Comparison of ENCODE assay signal across 16 cellular contexts in the genomic region with DNA sequence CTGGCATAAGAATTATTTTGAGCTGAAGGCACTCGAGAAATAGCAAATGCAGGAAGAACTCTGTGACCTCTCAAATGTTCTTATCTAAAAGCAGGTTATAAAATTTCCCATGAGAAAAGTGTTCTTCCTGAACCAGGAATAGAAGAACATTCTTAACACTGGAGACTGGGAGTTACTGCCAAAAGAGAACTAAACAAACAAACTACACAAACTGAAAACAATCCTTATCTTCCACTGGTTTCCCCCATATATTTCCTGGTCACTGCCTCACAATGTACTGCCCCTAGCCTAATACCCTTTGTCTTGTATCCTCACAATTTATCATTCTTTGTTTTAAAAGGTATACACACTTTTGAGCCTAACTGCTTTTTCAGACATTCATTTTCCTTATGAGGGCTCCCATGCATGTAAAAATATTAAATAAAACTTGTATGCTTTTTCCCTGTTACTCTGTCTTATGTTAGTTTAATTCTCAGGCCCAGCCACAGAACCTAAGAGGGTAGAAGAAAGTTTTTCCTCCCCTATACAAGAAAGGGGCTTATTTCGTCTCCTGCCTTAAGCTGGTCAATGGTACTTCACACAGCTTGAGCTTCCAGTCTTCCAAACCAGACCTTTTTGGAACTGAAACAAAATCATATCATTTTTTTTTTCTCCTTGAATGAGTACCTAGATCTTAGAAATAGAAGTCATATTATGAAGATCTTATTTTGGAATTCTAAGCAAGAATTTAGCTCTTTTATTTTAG.
DNase-seq lines count a peak whose midpoint lies in the region; ATAC-seq, FAIRE-seq and TF ChIP-seq lines count a peak whose summit lies in the region.
"Had no signal": no experiment of that assay in that cellular context is flagged by ENCODE, and none has a peak within 500 bp of the region (broad histone marks: within the 10 kb centered on the region; RNA-seq: fewer than 3 reads in every experiment).

No MANE protein-coding gene starts in this region.

- H3K27me3 ChIP-seq in osteoblast (ENCODE audit: insufficient read depth, low read length) = no peaks in the 10 kb centered on the region
- H3K27me3 ChIP-seq: transverse colon had no signal

- H3K9me3 Mint-ChIP-seq in activated T-cell treated with anti-CD3 and anti-CD28 coated beads, Interleukin-2, amount 50 U/mL, for 24 hours = no peaks in the 10 kb centered on the region
- H3K9me3 Mint-ChIP-seq in activated CD4-positive, alpha-beta T cell treated with anti-CD3 and anti-CD28 coated beads, Interleukin-2, amount 10 ng/mL, durations not matched to agents 24 days and 14 days = no peaks in the 10 kb centered on the region
- H3K9me3 Mint-ChIP-seq: brain, GM23338 had no signal

- no peak overlapping the region for H3K27ac ChIP-seq in osteoblast (ENCODE audit: low read depth, low read length)
- H3K27ac ChIP-seq: transverse colon had no signal

- H3K27me3 Mint-ChIP-seq in activated T-cell treated with anti-CD3 and anti-CD28 coated beads, Interleukin-2, amount 50 U/mL, for 24 hours = peaks cover 2% of the 10 kb centered on the region
- H3K27me3 Mint-ChIP-seq in activated CD4-positive, alpha-beta T cell treated with anti-CD3 and anti-CD28 coated beads, Interleukin-2, amount 10 ng/mL, durations not matched to agents 24 days and 14 days = no peaks in the 10 kb centered on the region
- H3K27me3 Mint-ChIP-seq: brain had no signal

- H3K79me2 ChIP-seq in osteoblast (ENCODE audit: insufficient read depth, low read length) = no peaks in the 10 kb centered on the region

- in situ Hi-C loops in GM13977 (cut with MboI; ENCODE audit: low pct_unique_long_range_greater_than_20kb, low sequenced_read_pairs, unreplicated experiment) = no loop called here

- H3K4me3 ChIP-seq in osteoblast (ENCODE audit: insufficient read depth, low read length) = no peak overlapping the region
- H3K4me3 ChIP-seq: GM23338, transverse colon had no signal

- H3K4me1 ChIP-seq in osteoblast (ENCODE audit: insufficient read depth, low read length) = no peaks in the 10 kb centered on the region
- H3K4me1 ChIP-seq: transverse colon had no signal

- H4K20me1 ChIP-seq in osteoblast (ENCODE audit: insufficient read depth, low read length) = no peaks in the 10 kb centered on the region

- no peaks in the 10 kb centered on the region for H3K4me1 Mint-ChIP-seq in activated T-cell treated with anti-CD3 and anti-CD28 coated beads, Interleukin-2, amount 50 U/mL, for 24 hours (ENCODE audit: low read depth)
- H3K4me1 Mint-ChIP-seq in activated CD4-positive, alpha-beta T cell treated with anti-CD3 and anti-CD28 coated beads, Interleukin-2, amount 10 ng/mL, durations not matched to agents 24 days and 14 days = peaks cover 2% of the 10 kb centered on the region
- H3K4me1 Mint-ChIP-seq: brain, GM23338 had no signal

- peak; percentile 33 for ATAC-seq in GM19351 (IDR thresholded peaks at IDR 0.05; ENCODE audit: unreplicated experiment)
- ATAC-seq in HG02678 (IDR thresholded peaks at IDR 0.05; ENCODE audit: unreplicated experiment) = peak; percentile 22
- ATAC-seq in HG03565 (IDR thresholded peaks at IDR 0.05; ENCODE audit: unreplicated experiment) = peak; percentile 30
- ATAC-seq: activated CD8-positive, alpha-beta memory T cell treated with anti-CD3 and anti-CD28 coated beads, Interleukin-2, amount 10 ng/mL, durations not matched to agents 7 days and 5 days; GM23338 had no signal

- H2AFZ ChIP-seq in osteoblast (ENCODE audit: low read length) = no peak overlapping the region
- H2AFZ ChIP-seq: GM23338 had no signal

- no peaks in the 10 kb centered on the region for H3K9me3 ChIP-seq in osteoblast (ENCODE audit: low read depth, low read length)
- H3K9me3 ChIP-seq: transverse colon had no signal

- intact Hi-C loops in activated CD4-positive, alpha-beta T cell treated with anti-CD3 and anti-CD28 coated beads, Interleukin-2, amount 10 ng/mL, durations not matched to agents 24 days and 14 days (cut with micrococcal nuclease) = no loop called here

- DNase-seq in osteoblast (ENCODE audit: insufficient read length, low spot score, missing footprints) (peak; percentile 35), GM13977 (ENCODE audit: low spot score) (no peak), D721Med (ENCODE audit: insufficient read length, low spot score) (no peak)
- DNase-seq in activated T-cell treated with anti-CD3 and anti-CD28 coated beads, Interleukin-2, amount 50 U/mL, for 24 hours = no peak
- no peak for DNase-seq in activated CD4-positive, alpha-beta T cell treated with anti-CD3 and anti-CD28 coated beads, Interleukin-2, amount 10 ng/mL, durations not matched to agents 24 days and 14 days
- DNase-seq: activated CD8-positive, alpha-beta memory T cell treated with anti-CD3 and anti-CD28 coated beads, Interleukin-2, amount 10 ng/mL, durations not matched to agents 7 days and 5 days; DND-41; KG1; NCI-H446; stimulated activated CD4-positive, alpha-beta T cell treated with anti-CD3 and anti-CD28 coated beads, Interleukin-4, amount 100 ng/mL, for 4 hours; transverse colon had no signal

- H3K4me2 ChIP-seq in osteoblast (ENCODE audit: insufficient read depth, low read length) = no peak overlapping the region
- H3K4me2 ChIP-seq: GM23338 had no signal

- no peaks in the 10 kb centered on the region for H3K36me3 Mint-ChIP-seq in activated T-cell treated with anti-CD3 and anti-CD28 coated beads, Interleukin-2, amount 50 U/mL, for 24 hours (ENCODE audit: low read depth)
- no peaks in the 10 kb centered on the region for H3K36me3 Mint-ChIP-seq in activated CD4-positive, alpha-beta T cell treated with anti-CD3 and anti-CD28 coated beads, Interleukin-2, amount 10 ng/mL, durations not matched to agents 24 days and 14 days (ENCODE audit: low read depth)
- H3K36me3 Mint-ChIP-seq: activated CD8-positive, alpha-beta memory T cell treated with anti-CD3 and anti-CD28 coated beads, Interleukin-2, amount 10 ng/mL, durations not matched to agents 7 days and 5 days; brain had no signal

- TF ChIP-seq CTCF in osteoblast (IDR thresholded peaks at IDR 0.05; ENCODE audit: extremely low read depth, low read depth, low read length) (no peak), GM13977 (IDR thresholded peaks at IDR 0.05; ENCODE audit: extremely low read depth, insufficient read depth, missing control alignments) (no peak), D721Med (IDR thresholded peaks at IDR 0.05; ENCODE audit: insufficient read depth, missing control alignments) (no peak)

- no peak overlapping the region for H3K4me3 Mint-ChIP-seq in activated T-cell treated with anti-CD3 and anti-CD28 coated beads, Interleukin-2, amount 50 U/mL, for 24 hours
- no peak overlapping the region for H3K4me3 Mint-ChIP-seq in activated CD4-positive, alpha-beta T cell treated with anti-CD3 and anti-CD28 coated beads, Interleukin-2, amount 10 ng/mL, durations not matched to agents 24 days and 14 days
- H3K4me3 Mint-ChIP-seq: activated CD8-positive, alpha-beta memory T cell treated with anti-CD3 and anti-CD28 coated beads, Interleukin-2, amount 10 ng/mL, durations not matched to agents 7 days and 5 days; brain; GM23338 had no signal

- no peak for FAIRE-seq in D721Med (lab: Jason Lieb, UNC)

- H3K36me3 ChIP-seq in osteoblast (ENCODE audit: insufficient read depth, low read length) = no peaks in the 10 kb centered on the region
- H3K36me3 ChIP-seq: transverse colon had no signal

- no peak overlapping the region for H3K27ac Mint-ChIP-seq in activated T-cell treated with anti-CD3 and anti-CD28 coated beads, Interleukin-2, amount 50 U/mL, for 24 hours
- H3K27ac Mint-ChIP-seq in activated CD4-positive, alpha-beta T cell treated with anti-CD3 and anti-CD28 coated beads, Interleukin-2, amount 10 ng/mL, durations not matched to agents 24 days and 14 days = no peak overlapping the region
- H3K27ac Mint-ChIP-seq: activated CD8-positive, alpha-beta memory T cell treated with anti-CD3 and anti-CD28 coated beads, Interleukin-2, amount 10 ng/mL, durations not matched to agents 7 days and 5 days; brain; GM23338 had no signal
